Comparison of ENCODE assay signal across 1 cellular context in genomic region chr2:47003641-47004427, GRCh38.
A peak's percentile ranks its signal among the peaks of the same experiment; 100 is the strongest.
TF ChIP-seq lines count a peak whose summit lies in the region.

No MANE protein-coding gene starts in this region.

TF ChIP-seq in K562, 482 proteins besides CTCF, POLR2A, EP300 and RAD21 (continued from another document):
- no peak for TF ChIP-seq ZNF639 (CRISPR knock-in tag; conservative IDR thresholded peaks at IDR 0.05 in 1 of 2, IDR thresholded peaks at IDR 0.05 in 1 of 2)
- TF ChIP-seq ARID1B (IDR thresholded peaks at IDR 0.05): 0 out of 2 replicates have a peak, but pooled peaks have one; percentile 16
- TF ChIP-seq TEAD1 (CRISPR knock-in tag; IDR thresholded peaks at IDR 0.05): 0 out of 4 replicates have a peak, but pooled peaks of 1 of the 2 experiments have one; percentile 33
- 0 out of 2 replicates have a peak, but pooled peaks have one; percentile 21 for TF ChIP-seq SMARCA4 (IDR thresholded peaks at IDR 0.05)
- TF ChIP-seq EGR1 (conservative IDR thresholded peaks at IDR 0.05): peak; percentile 48; the same call in 1 of the 2 replicates
- 0 out of 2 replicates have a peak, but pooled peaks have one; percentile 22 for TF ChIP-seq ETV5 (CRISPR knock-in tag; IDR thresholded peaks at IDR 0.05; ENCODE audit: low read depth)
- no peak for TF ChIP-seq ZNF239 (CRISPR knock-in tag; IDR thresholded peaks at IDR 0.05)
- TF ChIP-seq NRF1 (conservative IDR thresholded peaks at IDR 0.05 in 1 of 2, IDR thresholded peaks at IDR 0.05 in 1 of 2): peak in 1 of 2 experiments; percentile 26; a peak in 1 of 4 replicates
- TF ChIP-seq RBM17 (IDR thresholded peaks at IDR 0.05; ENCODE audit: borderline replicate concordance, low read depth, low read length): no peak
- TF ChIP-seq JUND (IDR thresholded peaks at IDR 0.05; ENCODE audit: borderline replicate concordance, low read depth, low read length): peak; percentile 67; the same call in 1 of the 2 replicates
- TF ChIP-seq JUND (tag; IDR thresholded peaks at IDR 0.05; ENCODE audit: borderline replicate concordance, low read depth, low read length): peak; percentile 45; the same call in 1 of the 3 replicates
- TF ChIP-seq ZNF143 (CRISPR knock-in tag; IDR thresholded peaks at IDR 0.05): 0 out of 2 replicates have a peak, but pooled peaks have one; percentile 41
- TF ChIP-seq ZNF699 (CRISPR knock-in tag; IDR thresholded peaks at IDR 0.05; ENCODE audit: insufficient replicate concordance): no peak
- peak; percentile 83 for TF ChIP-seq ZNF263 (CRISPR knock-in tag; IDR thresholded peaks at IDR 0.05; ENCODE audit: borderline replicate concordance)
- TF ChIP-seq NFE2L1 (tag; IDR thresholded peaks at IDR 0.05; ENCODE audit: borderline replicate concordance, low read depth): no peak
- no peak for TF ChIP-seq PKNOX1 (IDR thresholded peaks at IDR 0.05)
- TF ChIP-seq LARP7 (IDR thresholded peaks at IDR 0.05): no peak
TF ChIP-seq in K562: peak in this region for 13.
